Comparison of ENCODE assay signal across 9 cellular contexts in the genomic region with DNA sequence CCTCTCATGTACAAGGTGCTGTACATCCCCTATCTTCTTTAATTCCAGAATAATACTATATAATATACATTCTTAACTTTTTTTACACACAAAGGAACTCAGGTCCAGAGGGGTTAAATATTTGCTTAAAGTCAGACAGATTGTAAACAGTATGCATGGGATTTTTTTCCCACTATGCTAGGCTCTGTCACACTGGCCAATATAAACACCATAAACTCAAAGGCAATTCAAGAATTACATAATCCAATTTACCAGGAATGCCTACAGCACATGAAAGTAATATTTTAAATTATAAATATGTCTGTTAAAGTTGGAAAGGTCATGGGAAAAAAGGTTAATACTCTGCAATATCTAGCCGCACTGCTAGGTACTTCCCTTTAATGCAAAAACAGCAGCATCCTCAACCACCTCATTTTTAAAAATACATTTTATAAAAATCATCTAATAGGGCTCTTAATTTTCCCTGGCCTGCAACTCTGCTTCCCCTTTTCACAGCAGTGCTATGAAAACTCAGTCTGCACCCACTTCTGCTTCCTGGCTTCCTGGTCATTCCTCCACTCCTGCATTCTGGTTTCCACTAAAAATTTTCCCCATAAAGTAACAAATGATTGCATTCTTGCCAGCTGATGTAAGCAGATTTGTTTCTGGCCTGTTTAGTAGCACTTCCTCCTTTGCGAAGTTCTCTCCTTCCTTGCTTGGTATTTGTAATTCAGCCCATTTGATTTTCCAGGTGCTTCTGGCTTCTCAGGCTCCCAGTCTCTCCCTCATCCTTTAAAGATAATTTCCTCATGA.
DNase-seq lines count a peak whose midpoint lies in the region; ATAC-seq, FAIRE-seq and TF ChIP-seq lines count a peak whose summit lies in the region.
"Had no signal": no experiment of that assay in that cellular context is flagged by ENCODE, and none has a peak within 500 bp of the region (broad histone marks: within the 10 kb centered on the region; RNA-seq: fewer than 3 reads in every experiment).

No MANE protein-coding gene starts in this region.

- no peak overlapping the region for H3K4ac ChIP-seq in H9 (ENCODE audit: low read depth, low read length)

- intact Hi-C loops in left ventricle myocardium superior (cut with micrococcal nuclease), result no loop called here

- H3K9ac ChIP-seq in H9 (ENCODE audit: extremely low read depth, insufficient read length, low read length), result no peak overlapping the region

- H4K8ac ChIP-seq in H9 (replicated peaks; ENCODE audit: insufficient read length, low read depth, low read length), result no peak overlapping the region

- H4K20me1 ChIP-seq in H9 (ENCODE audit: control insufficient read depth, insufficient read depth, insufficient read length), result no peaks in the 10 kb centered on the region

- H3K18ac ChIP-seq in H9 (ENCODE audit: insufficient read length, low read depth, low read length), result no peak overlapping the region

- H2AFZ ChIP-seq in H9 (ENCODE audit: low read length), result no peak overlapping the region

- peaks cover 4 to 6% (median 6%) of the 10 kb centered on the region in 3 experiments; a peak in 5 of 7 replicates for H3K36me3 Mint-ChIP-seq in H9 (ENCODE audit: insufficient read depth in 1 of 3, low read depth in 3 of 3)

- H3K36me3 ChIP-seq in small intestine (ENCODE audit: control insufficient read depth in 2 of 2, insufficient read depth in 2 of 2, low read length in 2 of 2), result no peaks in the 10 kb centered on the region
- H3K36me3 ChIP-seq in Peyer's patch, result no peaks in the 10 kb centered on the region

- no peak overlapping the region for H3K27ac Mint-ChIP-seq in H9
- H3K27ac Mint-ChIP-seq: activated T-cell treated with anti-CD3 and anti-CD28 coated beads, Interleukin-2, amount 50 U/mL, for 72 hours had no signal

- H3K23me2 ChIP-seq in H9 (ENCODE audit: insufficient read length, low read depth, low read length, poor library complexity, severe bottlenecking), result no peaks in the 10 kb centered on the region

- H2AK5ac ChIP-seq in H9 (ENCODE audit: insufficient read length, low read length), result no peak overlapping the region

- no peak overlapping the region for H2BK12ac ChIP-seq in H9 (ENCODE audit: insufficient read length, low read depth, low read length)

- no peak for FAIRE-seq in small intestine (lab: Jason Lieb, UNC)

- TF ChIP-seq CTCF in H9 (conservative IDR thresholded peaks at IDR 0.05) (no peak), Peyer's patch (IDR thresholded peaks at IDR 0.05) (no peak)

- H3K4me1 ChIP-seq in H9 (ENCODE audit: insufficient read depth, low read length) (peaks cover 4% of the 10 kb centered on the region; the same call in 1 of the 2 replicates), small intestine (ENCODE audit: control insufficient read depth in 2 of 2, insufficient read depth in 1 of 2, low read depth in 1 of 2, low read length in 1 of 2) (peaks cover 2 to 8% of the 10 kb centered on the region in 2 donors), Peyer's patch (peaks cover 0 to 13% (median 3%) of the 10 kb centered on the region in 4 donors)

- no peak overlapping the region for H3K4me3 Mint-ChIP-seq in H9
- H3K4me3 Mint-ChIP-seq: activated T-cell treated with anti-CD3 and anti-CD28 coated beads, Interleukin-2, amount 50 U/mL, for 72 hours had no signal

- H2BK5ac ChIP-seq in H9 (ENCODE audit: insufficient read length, low read length), result no peak overlapping the region

- no peaks in the 10 kb centered on the region for H3K27me3 Mint-ChIP-seq in H9 (ENCODE audit: low read depth)

- H3K4me1 Mint-ChIP-seq in H9, result peaks cover 3 to 4% of the 10 kb centered on the region in 2 experiments

- no peak overlapping the region for H4K91ac ChIP-seq in H9 (ENCODE audit: insufficient read length, low read depth, low read length)

- H2BK20ac ChIP-seq in H9 (ENCODE audit: low read depth, low read length, poor library complexity, severe bottlenecking), result no peak overlapping the region

- H3T11ph ChIP-seq in H9 (ENCODE audit: low read length), result no peak overlapping the region

- H3K9me3 ChIP-seq in H9 (ENCODE audit: control insufficient read depth, low read depth, low read length), result no peaks in the 10 kb centered on the region
- no peaks in the 10 kb centered on the region for H3K9me3 ChIP-seq in small intestine (ENCODE audit: control insufficient read depth, low read depth)
- H3K9me3 ChIP-seq in Peyer's patch, result no peaks in the 10 kb centered on the region

- no peak overlapping the region for H2BK15ac ChIP-seq in H9 (ENCODE audit: low read depth, low read length)

- TF ChIP-seq POLR2A in Peyer's patch (IDR thresholded peaks at IDR 0.05), result no peak

- no peak overlapping the region for H3K4me2 ChIP-seq in H9 (ENCODE audit: insufficient read depth, insufficient read length, low read length)

- no peak overlapping the region for H3K56ac ChIP-seq in H9 (ENCODE audit: insufficient read length, low read depth, low read length)

- no peaks in the 10 kb centered on the region for H3K79me2 ChIP-seq in H9 (ENCODE audit: insufficient read depth, low read length)

- H3K4me3 ChIP-seq in small intestine (ENCODE audit: low read depth in 1 of 2, low read length in 2 of 2), result no peak overlapping the region
- H3K4me3 ChIP-seq in Peyer's patch, result no peak overlapping the region

- H3K23ac ChIP-seq in H9 (ENCODE audit: insufficient read length, low read depth, low read length), result no peak overlapping the region

- DNase-seq in H9, result no peak
- DNase-seq in SKM-1 treated with dmso at 0.1 percent for 144 hours (lab: John Stamatoyannopoulos, UW; ENCODE audit: unreplicated experiment), result peak; percentile 31
- DNase-seq in left ventricle myocardium superior, result no peak
- peak; percentile 64 for DNase-seq in small intestine
- no peak for DNase-seq in activated naive CD4-positive, alpha-beta T cell (lab: John Stamatoyannopoulos, UW)
- DNase-seq in Peyer's patch, result no peak
- no peak for DNase-seq in DMS153 (lab: John Stamatoyannopoulos, UW)
- DNase-seq: activated T-cell treated with anti-CD3 and anti-CD28 coated beads, Interleukin-2, amount 50 U/mL, for 72 hours; NCI-H2029 had no signal

- no peaks in the 10 kb centered on the region for H3K9me3 Mint-ChIP-seq in H9
- H3K9me3 Mint-ChIP-seq: activated T-cell treated with anti-CD3 and anti-CD28 coated beads, Interleukin-2, amount 50 U/mL, for 72 hours had no signal

- no peak overlapping the region for H3K14ac ChIP-seq in H9 (ENCODE audit: insufficient read depth, low read length)

- no peak overlapping the region for H2BK120ac ChIP-seq in H9 (ENCODE audit: low read depth, low read length, poor library complexity, severe bottlenecking)

- no peak overlapping the region for H4K5ac ChIP-seq in H9 (ENCODE audit: insufficient read length, low read depth, low read length)

- H3K27ac ChIP-seq in H9 (ENCODE audit: insufficient read length, low read depth, low read length) (peak overlapping the region; percentile 53), small intestine (ENCODE audit: low read depth in 1 of 2, low read length in 1 of 2) (peak overlapping the region in 1 of 2 donors; percentile 41), Peyer's patch (no peak overlapping the region)

- peak; percentile 61 for ATAC-seq in left ventricle myocardium superior
- ATAC-seq: activated T-cell treated with anti-CD3 and anti-CD28 coated beads, Interleukin-2, amount 50 U/mL, for 72 hours had no signal

- H3K79me1 ChIP-seq in H9 (ENCODE audit: insufficient read depth, low read depth, low read length, poor library complexity, severe bottlenecking), result no peaks in the 10 kb centered on the region

- WGBS in H9 (ENCODE audit: extremely low coverage, insufficient read length, low lambda C conversion rate), result no CpG with 5 or more reads among the region's 2 CpGs
- 5 to 26% (median 19%) methylated on average over 2 of the region's 2 CpGs for WGBS in small intestine, 3 donors

- no peaks in the 10 kb centered on the region for H3K27me3 ChIP-seq in H9 (ENCODE audit: insufficient read depth, low read length)
- no peaks in the 10 kb centered on the region for H3K27me3 ChIP-seq in small intestine (ENCODE audit: control insufficient read depth in 2 of 2, insufficient read depth in 2 of 2, low read length in 2 of 2)
- no peaks in the 10 kb centered on the region for H3K27me3 ChIP-seq in Peyer's patch

Comparison
In these comparisons a context has a peak if more than half of its experiments do, and no peak if none do; other contexts are left out.
1. DNase-seq: peak in SKM-1 treated with dmso at 0.1 percent for 144 hours (single experiment) and small intestine (single experiment); none in H9 (single experiment), left ventricle myocardium superior (single experiment), activated naive CD4-positive, alpha-beta T cell (0 of 4), Peyer's patch (0 of 3) and DMS153 (single experiment).